In genomic region chr19:13788991-13789390, GRCh38 we compare ENCODE assay signal across 9 cellular contexts. TPM values are rescaled to one million over a fixed set of nuclear protein-coding genes. Genes with fewer than 3 reads are reported as not detected.
DNase-seq lines count a peak whose midpoint lies in the region; ATAC-seq and TF ChIP-seq lines count a peak whose summit lies in the region.
"Had no signal": no experiment of that assay in that cellular context is flagged by ENCODE, and none has a peak within 500 bp of the region (broad histone marks: within the 10 kb centered on the region; RNA-seq: fewer than 3 reads in every experiment).

No MANE protein-coding gene starts in this region.

- no peak overlapping the region for H3K4me2 ChIP-seq in SK-N-SH

- CTCF ChIA-PET in AG04449 (lab: Yijun Ruan, JAX), result interaction anchor here (1.1 to 9.0 kb wide), 3 partner anchors 36 to 91 kb away, joined by 3 to 138 read pairs (median 5); no protein-coding TSS in a partner anchor
- CTCF ChIA-PET in SK-N-SH (lab: Yijun Ruan, JAX), result interaction anchor here (0.6 to 2.7 kb wide), 3 partner anchors 51 to 74 kb away, joined by 3 to 16 read pairs (median 3); no protein-coding TSS in a partner anchor

- H3K9me3 ChIP-seq in SK-N-SH, result no peaks in the 10 kb centered on the region

- intact Hi-C loops in activated T-helper 1 cell treated with anti-CD3 and anti-CD28 coated beads, Interleukin-12 subunit alpha, Interleukin-12 subunit beta, Interleukin-2, Interleukin-4 antibody, amounts not matched to agents 30 ng/mL and 10 ng/mL and 1 ng/mL, durations not matched to agents 14 hours and 24 hours and 36 hours (cut with micrococcal nuclease), result loop anchor here (5.0 kb wide), 1 partner anchor 512 kb away; no protein-coding TSS in a partner anchor
- intact Hi-C loops in left cardiac atrium (cut with DNase I), result loop anchor here in 1 of 2 donors (5.0 kb wide), 1 partner anchor 73 kb away; no protein-coding TSS in a partner anchor

- no peaks in the 10 kb centered on the region for H4K20me1 ChIP-seq in SK-N-SH (ENCODE audit: insufficient read depth)

- H3K79me2 ChIP-seq in SK-N-SH (ENCODE audit: insufficient read depth), result peaks cover 5% of the 10 kb centered on the region; the same call in 1 of the 2 replicates

- 72% methylated on average over 8 of the region's 8 CpGs for whole genome bisulfite sequencing in SK-N-SH (ENCODE audit: low lambda C conversion rate)

- no peak for TF ChIP-seq RAD21 in SK-N-SH (IDR thresholded peaks at IDR 0.05; ENCODE audit: low read length)

- H2AFZ ChIP-seq in SK-N-SH (ENCODE audit: low read depth), result no peak overlapping the region

- no peaks in the 10 kb centered on the region for H3K36me3 Mint-ChIP-seq in activated T-helper 1 cell treated with anti-CD3 and anti-CD28 coated beads, Interleukin-12 subunit alpha, Interleukin-12 subunit beta, Interleukin-2, Interleukin-4 antibody, amounts not matched to agents 30 ng/mL and 10 ng/mL and 1 ng/mL, durations not matched to agents 14 hours and 24 hours and 36 hours (ENCODE audit: low read depth)

- H3K4me1 ChIP-seq in foreskin keratinocyte (no peaks in the 10 kb centered on the region), SK-N-SH (ENCODE audit: control insufficient read depth in 1 of 2, insufficient read depth in 2 of 2, low read depth in 1 of 2, low read length in 1 of 2) (peaks cover 5 to 23% of the 10 kb centered on the region in 2 experiments; a peak in 3 of 4 replicates)

- H3K36me3 ChIP-seq in H7 (replicated peaks; ENCODE audit: control insufficient read depth, insufficient read depth, low read length) (no peaks in the 10 kb centered on the region), SK-N-SH (replicated peaks in 1 of 2; ENCODE audit: control insufficient read depth in 1 of 2, insufficient read depth in 2 of 2, low read length in 1 of 2) (no peaks in the 10 kb centered on the region)

- TF ChIP-seq EP300 in SK-N-SH (IDR thresholded peaks at IDR 0.05; ENCODE audit: borderline replicate concordance in 1 of 2, low read depth in 1 of 2, low read length in 1 of 2), result no peak

- H3K27me3 Mint-ChIP-seq in activated T-helper 1 cell treated with anti-CD3 and anti-CD28 coated beads, Interleukin-12 subunit alpha, Interleukin-12 subunit beta, Interleukin-2, Interleukin-4 antibody, amounts not matched to agents 30 ng/mL and 10 ng/mL and 1 ng/mL, durations not matched to agents 14 hours and 24 hours and 36 hours (ENCODE audit: insufficient read depth), result no peaks in the 10 kb centered on the region

- peaks cover 32% of the 10 kb centered on the region for H3K4me1 Mint-ChIP-seq in activated T-helper 1 cell treated with anti-CD3 and anti-CD28 coated beads, Interleukin-12 subunit alpha, Interleukin-12 subunit beta, Interleukin-2, Interleukin-4 antibody, amounts not matched to agents 30 ng/mL and 10 ng/mL and 1 ng/mL, durations not matched to agents 14 hours and 24 hours and 36 hours (ENCODE audit: low read depth)

- no peaks in the 10 kb centered on the region for H3K27me3 ChIP-seq in H7 (ENCODE audit: control insufficient read depth, insufficient read depth, low read length)
- no peaks in the 10 kb centered on the region for H3K27me3 ChIP-seq in foreskin keratinocyte
- no peaks in the 10 kb centered on the region for H3K27me3 ChIP-seq in SK-N-SH (ENCODE audit: insufficient read depth)

- H3K4me3 ChIP-seq in AG04449 (ENCODE audit: low read depth, low read length), result no peak overlapping the region
- no peak overlapping the region for H3K4me3 ChIP-seq in H7 (ENCODE audit: insufficient read depth, low read depth, low read length)
- no peak overlapping the region for H3K4me3 ChIP-seq in SK-N-SH (ENCODE audit: low read depth in 2 of 2, low read length in 1 of 2)

- H3K27ac Mint-ChIP-seq in activated T-helper 1 cell treated with anti-CD3 and anti-CD28 coated beads, Interleukin-12 subunit alpha, Interleukin-12 subunit beta, Interleukin-2, Interleukin-4 antibody, amounts not matched to agents 30 ng/mL and 10 ng/mL and 1 ng/mL, durations not matched to agents 14 hours and 24 hours and 36 hours, result peak overlapping the region; percentile 87

- peak overlapping the region; percentile 45 for H3K4me3 Mint-ChIP-seq in activated T-helper 1 cell treated with anti-CD3 and anti-CD28 coated beads, Interleukin-12 subunit alpha, Interleukin-12 subunit beta, Interleukin-2, Interleukin-4 antibody, amounts not matched to agents 30 ng/mL and 10 ng/mL and 1 ng/mL, durations not matched to agents 14 hours and 24 hours and 36 hours

- DNase-seq in AG04449 (ENCODE audit: low read depth, low spot score) (peak; percentile 84), H7 (peak; percentile 15), left cardiac atrium (peak; percentile 48), foreskin keratinocyte (no peak), LoVo (ENCODE audit: low spot score) (no peak), SK-N-SH (no peak), retina (no peak)
- DNase-seq in activated T-helper 1 cell treated with anti-CD3 and anti-CD28 coated beads, Interleukin-12 subunit alpha, Interleukin-12 subunit beta, Interleukin-2, Interleukin-4 antibody, amounts not matched to agents 30 ng/mL and 10 ng/mL and 1 ng/mL, durations not matched to agents 14 hours and 24 hours and 36 hours (ENCODE audit: low spot score), result peak; percentile 19

- H3K9me2 ChIP-seq in SK-N-SH, result no peaks in the 10 kb centered on the region

- H3K27ac ChIP-seq in foreskin keratinocyte (no peak overlapping the region), SK-N-SH (ENCODE audit: low read depth in 2 of 2, low read length in 1 of 2) (peak overlapping the region in 1 of 2 experiments; percentile 16; a peak in 1 of 4 replicates)

- H3F3A ChIP-seq in SK-N-SH (replicated peaks; ENCODE audit: insufficient read depth), result peaks cover 4% of the 10 kb centered on the region

- H3K9ac ChIP-seq in SK-N-SH, result no peak overlapping the region

- H3K9me3 Mint-ChIP-seq in activated T-helper 1 cell treated with anti-CD3 and anti-CD28 coated beads, Interleukin-12 subunit alpha, Interleukin-12 subunit beta, Interleukin-2, Interleukin-4 antibody, amounts not matched to agents 30 ng/mL and 10 ng/mL and 1 ng/mL, durations not matched to agents 14 hours and 24 hours and 36 hours, result no peaks in the 10 kb centered on the region

- TF ChIP-seq CTCF in AG04449 (IDR thresholded peaks at IDR 0.05; ENCODE audit: insufficient read depth, low read length, missing control alignments) (no peak), foreskin keratinocyte (conservative IDR thresholded peaks at IDR 0.05) (no peak), SK-N-SH (IDR thresholded peaks at IDR 0.05) (no peak)

- POLR2A ChIA-PET in AG04449 (lab: Yijun Ruan, JAX) (interaction anchor here (1.3 to 2.2 kb wide), 3 partner anchors 15 to 73 kb away, joined by 3 to 15 read pairs (median 7); partner anchors contain the start of gene C19orf53), SK-N-SH (lab: Yijun Ruan, JAX) (no interaction called here)

- ATAC-seq in left cardiac atrium, result peak; percentile 5 to 6
- no peak for ATAC-seq in foreskin keratinocyte
- ATAC-seq: left lobe of liver had no signal

TF ChIP-seq in SK-N-SH, 30 proteins besides CTCF, POLR2A, EP300 and RAD21 (continues in another document):
- TF ChIP-seq, protein P1, sequence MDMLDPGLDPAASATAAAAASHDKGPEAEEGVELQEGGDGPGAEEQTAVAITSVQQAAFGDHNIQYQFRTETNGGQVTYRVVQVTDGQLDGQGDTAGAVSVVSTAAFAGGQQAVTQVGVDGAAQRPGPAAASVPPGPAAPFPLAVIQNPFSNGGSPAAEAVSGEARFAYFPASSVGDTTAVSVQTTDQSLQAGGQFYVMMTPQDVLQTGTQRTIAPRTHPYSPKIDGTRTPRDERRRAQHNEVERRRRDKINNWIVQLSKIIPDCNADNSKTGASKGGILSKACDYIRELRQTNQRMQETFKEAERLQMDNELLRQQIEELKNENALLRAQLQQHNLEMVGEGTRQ (IDR thresholded peaks at IDR 0.05; ENCODE audit: borderline replicate concordance, low read depth, low read length), result no peak
- TF ChIP-seq POLR2AphosphoS5 (IDR thresholded peaks at IDR 0.05; ENCODE audit: low read depth, low read length) (no peak), GABPA (IDR thresholded peaks at IDR 0.05; ENCODE audit: low read depth) (no peak), RFX5 (IDR thresholded peaks at IDR 0.05; ENCODE audit: low read length) (no peak), EZH2phosphoT487 (IDR thresholded peaks at IDR 0.05; ENCODE audit: borderline replicate concordance, low read depth) (no peak), SIN3A (IDR thresholded peaks at IDR 0.05; ENCODE audit: borderline replicate concordance, low read depth, low read length) (no peak), YY1 (IDR thresholded peaks at IDR 0.05; ENCODE audit: low read depth) (no peak)

RNA-seq across cellular contexts. Expression of gene ZSWIM4, which starts 6.3 kb away (rescaled TPM):
- 18.3 and 21.5 TPM in 2 replicates for total RNA-seq in H7 (2014; rRNA removed; shearing (Covaris generic))
- total RNA-seq in activated T-helper 1 cell treated with anti-CD3 and anti-CD28 coated beads, Interleukin-12 subunit alpha, Interleukin-12 subunit beta, Interleukin-2, Interleukin-4 antibody, amounts not matched to agents 30 ng/mL and 10 ng/mL and 1 ng/mL, durations not matched to agents 14 hours and 24 hours and 36 hours, result 7.6 and 7.9 TPM in 2 replicates
- total RNA-seq in left cardiac atrium (1 to 10 TPM; 3.4 to 7.3 TPM), foreskin keratinocyte (4.3 and 5.6 TPM in 2 replicates)
- polyA plus RNA-seq in foreskin keratinocyte (2.1 and 3.1 TPM in 2 replicates), SK-N-SH (2012; rRNA removed) (3.5 and 4.7 TPM in 2 replicates)
- 1.8 and 3.1 TPM in 2 replicates for polyA plus RNA-seq in SK-N-SH (2012; cell fraction: cytosol; rRNA removed)
- 7.0 and 7.6 TPM in 2 replicates for polyA plus RNA-seq in SK-N-SH (2012; cell fraction: nucleus; rRNA removed)

RNA-seq across cellular contexts. Expression of gene C19orf53, which starts 14.7 kb away (rescaled TPM):
- 91.5 and 120 TPM in 2 replicates for total RNA-seq in H7 (2014; rRNA removed; shearing (Covaris generic))
- total RNA-seq in activated T-helper 1 cell treated with anti-CD3 and anti-CD28 coated beads, Interleukin-12 subunit alpha, Interleukin-12 subunit beta, Interleukin-2, Interleukin-4 antibody, amounts not matched to agents 30 ng/mL and 10 ng/mL and 1 ng/mL, durations not matched to agents 14 hours and 24 hours and 36 hours, result 158 and 162 TPM in 2 replicates
- total RNA-seq in left cardiac atrium (10 to 100 TPM; 82.6 to 83.2 TPM), foreskin keratinocyte (189 and 192 TPM in 2 replicates)
- polyA plus RNA-seq in foreskin keratinocyte (228 and 252 TPM in 2 replicates), SK-N-SH (2012; rRNA removed) (470 and 554 TPM in 2 replicates)
- polyA plus RNA-seq in SK-N-SH (2012; cell fraction: cytosol; rRNA removed), result 460 and 463 TPM in 2 replicates
- 129 and 187 TPM in 2 replicates for polyA plus RNA-seq in SK-N-SH (2012; cell fraction: nucleus; rRNA removed)

RNA-seq across cellular contexts. Expression of gene MRI1, which starts 24.7 kb away (rescaled TPM):
- 51.3 and 54.9 TPM in 2 replicates for total RNA-seq in H7 (2014; rRNA removed; shearing (Covaris generic))
- total RNA-seq in activated T-helper 1 cell treated with anti-CD3 and anti-CD28 coated beads, Interleukin-12 subunit alpha, Interleukin-12 subunit beta, Interleukin-2, Interleukin-4 antibody, amounts not matched to agents 30 ng/mL and 10 ng/mL and 1 ng/mL, durations not matched to agents 14 hours and 24 hours and 36 hours, result 43.3 and 46.5 TPM in 2 replicates
- 10 to 100 TPM; 15.8 to 16.4 TPM for total RNA-seq in left cardiac atrium
- total RNA-seq in foreskin keratinocyte, result 28.3 and 34.6 TPM in 2 replicates
- polyA plus RNA-seq in foreskin keratinocyte, result 17.6 and 19.0 TPM in 2 replicates
- polyA plus RNA-seq in SK-N-SH (2012; rRNA removed), result 49.6 and 56.8 TPM in 2 replicates
- 12.2 and 17.6 TPM in 2 replicates for polyA plus RNA-seq in SK-N-SH (2012; cell fraction: cytosol; rRNA removed)
- 308 and 479 TPM in 2 replicates for polyA plus RNA-seq in SK-N-SH (2012; cell fraction: nucleus; rRNA removed)

Comparison
In these comparisons a context has a peak if more than half of its experiments do, and no peak if none do; other contexts are left out.
1. DNase-seq: peak in AG04449 (single experiment), H7 (single experiment), activated T-helper 1 cell treated with anti-CD3 and anti-CD28 coated beads, Interleukin-12 subunit alpha, Interleukin-12 subunit beta, Interleukin-2, Interleukin-4 antibody, amounts not matched to agents 30 ng/mL and 10 ng/mL and 1 ng/mL, durations not matched to agents 14 hours and 24 hours and 36 hours (single experiment) and left cardiac atrium (single experiment); none in foreskin keratinocyte (0 of 2), LoVo (single experiment), SK-N-SH (single experiment) and retina (single experiment).